ENCODE assay signal across 8 cellular contexts in genomic region chr4:176319237-176319703, GRCh38. TPM values are rescaled to one million over a fixed set of nuclear protein-coding genes. Genes with fewer than 3 reads are reported as not detected.
A peak's percentile ranks its signal among the peaks of the same experiment; 100 is the strongest.
DNase-seq lines count a peak whose midpoint lies in the region; ATAC-seq and TF ChIP-seq lines count a peak whose summit lies in the region.
"Had no signal": no experiment of that assay in that cellular context is flagged by ENCODE, and none has a peak within 500 bp of the region (broad histone marks: within the 10 kb centered on the region; RNA-seq: fewer than 3 reads in every experiment).

No MANE protein-coding gene starts in this region.

- H3K4me2 ChIP-seq in IMR-90 (ENCODE audit: low read depth, low read length) = peak overlapping the region; percentile 88

- peak overlapping the region; percentile 77 for H3K27ac ChIP-seq in IMR-90 (ENCODE audit: insufficient read depth, low read length)
- peak overlapping the region; percentile 19 for H3K27ac ChIP-seq in iPS-18a (ENCODE audit: low read length)
- peak overlapping the region; percentile 87 to 99 (median 97) for H3K27ac ChIP-seq in stomach

- TF ChIP-seq POLR2A in IMR-90 (IDR thresholded peaks at IDR 0.05; ENCODE audit: low read depth, low read length) (no peak), stomach (IDR thresholded peaks at IDR 0.05) (no peak)

- H2AK9ac ChIP-seq in IMR-90 (replicated peaks; ENCODE audit: low read depth, low read length, poor library complexity) = peak overlapping the region; percentile 71

- peaks cover 27% of the 10 kb centered on the region for H3K4me1 Mint-ChIP-seq in activated T-helper 2 cell treated with anti-CD3 and anti-CD28 coated beads, Interferon-gamma antibody, Interleukin-2, Interleukin-4, amounts not matched to agents 10 μg/mL and 5 μg/mL and 100 μg/mL, durations not matched to agents 14 hours and 24 hours and 36 hours (ENCODE audit: low read depth)

- CTCF ChIA-PET in IMR-90 (lab: Yijun Ruan, JAX) = interaction anchor here (0.7 kb wide), 1 partner anchor 221 kb away, joined by 3 read pairs; no protein-coding TSS in a partner anchor

- H4K91ac ChIP-seq in IMR-90 (ENCODE audit: insufficient read depth, low read depth, low read length) = peak overlapping the region; percentile 74

- peak overlapping the region; percentile 87 for H3K4me3 Mint-ChIP-seq in activated T-helper 2 cell treated with anti-CD3 and anti-CD28 coated beads, Interferon-gamma antibody, Interleukin-2, Interleukin-4, amounts not matched to agents 10 μg/mL and 5 μg/mL and 100 μg/mL, durations not matched to agents 14 hours and 24 hours and 36 hours (ENCODE audit: low read depth)

- peak overlapping the region; percentile 18; the same call in 1 of the 3 replicates for H2BK15ac ChIP-seq in IMR-90 (ENCODE audit: low read depth, low read length)

- DNase-seq in IMR-90 (no peak), stomach (no peak), foreskin melanocyte (no peak), T1000 (lab: John Stamatoyannopoulos, UW) (no peak), glomerular visceral epithelial cell (ENCODE audit: extremely low spot score) (no peak)
- no peak for DNase-seq in activated T-helper 2 cell treated with anti-CD3 and anti-CD28 coated beads, Interferon-gamma antibody, Interleukin-2, Interleukin-4, amounts not matched to agents 10 μg/mL and 5 μg/mL and 100 μg/mL, durations not matched to agents 14 hours and 24 hours and 36 hours (ENCODE audit: low spot score)

- peak overlapping the region; percentile 91 for H3K27ac Mint-ChIP-seq in activated T-helper 2 cell treated with anti-CD3 and anti-CD28 coated beads, Interferon-gamma antibody, Interleukin-2, Interleukin-4, amounts not matched to agents 10 μg/mL and 5 μg/mL and 100 μg/mL, durations not matched to agents 14 hours and 24 hours and 36 hours

- H4K5ac ChIP-seq in IMR-90 (ENCODE audit: low read depth, low read length) = peak overlapping the region; percentile 8; the same call in 1 of the 2 replicates

- 0% methylated on average over 1 of the region's 11 CpGs; no CpG with 5 or more reads in 1 of the 2 experiments for WGBS in IMR-90 (ENCODE audit: extremely low coverage in 2 of 2, insufficient read length in 1 of 2), 2 experiments
- WGBS in stomach, 5 donors = 0 to 1% (median 0%) methylated on average over 11 of the region's 11 CpGs

- peaks cover 6% of the 10 kb centered on the region; the same call in 1 of the 2 replicates for H4K20me1 ChIP-seq in IMR-90 (ENCODE audit: insufficient read depth, low read length)

- H3K56ac ChIP-seq in IMR-90 (ENCODE audit: extremely low read depth, insufficient read depth, low read length) = peak overlapping the region; percentile 71; the same call in 1 of the 2 replicates

- H3K79me1 ChIP-seq in IMR-90 (ENCODE audit: low read depth in 1 of 2, low read length in 2 of 2) = peaks cover 0 to 11% of the 10 kb centered on the region in 2 experiments; a peak in 1 of 4 replicates

- in situ Hi-C loops in IMR-90 (cut with MboI; ENCODE audit: low sequenced_read_pairs) = no loop called here

- peak; percentile 3 for ATAC-seq in IMR-90 (ENCODE audit: low read depth)

- intact Hi-C loops in IMR-90 (cut with micrococcal nuclease) (loop anchor here (2.0 kb wide), 1 partner anchor 124 kb away; the partner anchor contains the start of gene SPATA4), stomach (cut with DNase I; ENCODE audit: low total_unique reads) (no loop called here)
- intact Hi-C loops in activated T-helper 2 cell treated with anti-CD3 and anti-CD28 coated beads, Interferon-gamma antibody, Interleukin-2, Interleukin-4, amounts not matched to agents 10 μg/mL and 5 μg/mL and 100 μg/mL, durations not matched to agents 14 hours and 24 hours and 36 hours (cut with micrococcal nuclease) = no loop called here

- H3K18ac ChIP-seq in IMR-90 (ENCODE audit: low read depth, low read length) = 0 out of 2 replicates have a peak overlapping the region, but pooled peaks have one; percentile 12

- H3K9ac ChIP-seq in IMR-90 (ENCODE audit: low read depth, low read length) = peak overlapping the region; percentile 90
- H3K9ac ChIP-seq in iPS-18a (ENCODE audit: low read length) = peak overlapping the region; percentile 73

- no peak for TF ChIP-seq RAD21 in IMR-90 (IDR thresholded peaks at IDR 0.05; ENCODE audit: low read length)

- no peaks in the 10 kb centered on the region for H3K9me3 Mint-ChIP-seq in activated T-helper 2 cell treated with anti-CD3 and anti-CD28 coated beads, Interferon-gamma antibody, Interleukin-2, Interleukin-4, amounts not matched to agents 10 μg/mL and 5 μg/mL and 100 μg/mL, durations not matched to agents 14 hours and 24 hours and 36 hours

- no peaks in the 10 kb centered on the region for H3K4me1 ChIP-seq in IMR-90 (ENCODE audit: control insufficient read depth, insufficient read depth, low read length)
- peaks cover 14% of the 10 kb centered on the region for H3K4me1 ChIP-seq in iPS-18a (ENCODE audit: control insufficient read depth, low read depth, low read length)
- peaks cover 8 to 46% (median 26%) of the 10 kb centered on the region in 4 donors for H3K4me1 ChIP-seq in stomach

- dilution Hi-C loops in IMR-90 (cut with HindIII; ENCODE audit: low sequenced_read_pairs, unreplicated experiment) = no loop called here

- peak overlapping the region; percentile 85 for H3K4ac ChIP-seq in IMR-90 (ENCODE audit: low read depth, low read length)

- H3K23ac ChIP-seq in IMR-90 (ENCODE audit: low read depth, low read length) = peak overlapping the region; percentile 82

- no peaks in the 10 kb centered on the region for H3K36me3 ChIP-seq in IMR-90 (ENCODE audit: control insufficient read depth, insufficient read depth, low read length)
- no peaks in the 10 kb centered on the region for H3K36me3 ChIP-seq in iPS-18a (ENCODE audit: control insufficient read depth, low read depth, low read length)
- no peaks in the 10 kb centered on the region for H3K36me3 ChIP-seq in stomach

- peaks cover 5% of the 10 kb centered on the region for H3K27me3 Mint-ChIP-seq in activated T-helper 2 cell treated with anti-CD3 and anti-CD28 coated beads, Interferon-gamma antibody, Interleukin-2, Interleukin-4, amounts not matched to agents 10 μg/mL and 5 μg/mL and 100 μg/mL, durations not matched to agents 14 hours and 24 hours and 36 hours (ENCODE audit: low read depth)

- H2BK20ac ChIP-seq in IMR-90 (ENCODE audit: low read depth, low read length) = peak overlapping the region; percentile 21; the same call in 1 of the 2 replicates

- POLR2A ChIA-PET in IMR-90 (lab: Charles Lee; ENCODE audit: unreplicated experiment) = interaction anchor here (0.6 kb wide), 1 partner anchor 88 kb away, joined by 4 read pairs; no protein-coding TSS in a partner anchor

- peak overlapping the region; percentile 96 for H3K4me3 ChIP-seq in IMR-90 (ENCODE audit: insufficient read depth, low read depth, low read length)
- peak overlapping the region; percentile 69 for H3K4me3 ChIP-seq in iPS-18a (ENCODE audit: low read length)
- peak overlapping the region; percentile 64 to 98 (median 86) for H3K4me3 ChIP-seq in stomach

- H3K9me3 ChIP-seq in IMR-90 (ENCODE audit: control insufficient read depth, insufficient read depth, low read length) (no peaks in the 10 kb centered on the region), iPS-18a (ENCODE audit: control insufficient read depth, low read depth, low read length) (no peaks in the 10 kb centered on the region), stomach (no peaks in the 10 kb centered on the region)

- H3K27me3 ChIP-seq in IMR-90 (ENCODE audit: control insufficient read depth, insufficient read depth, low read length) (no peaks in the 10 kb centered on the region), iPS-18a (ENCODE audit: control insufficient read depth, insufficient read depth, low read length) (no peaks in the 10 kb centered on the region), stomach (no peaks in the 10 kb centered on the region)

- H3K36me3 Mint-ChIP-seq in activated T-helper 2 cell treated with anti-CD3 and anti-CD28 coated beads, Interferon-gamma antibody, Interleukin-2, Interleukin-4, amounts not matched to agents 10 μg/mL and 5 μg/mL and 100 μg/mL, durations not matched to agents 14 hours and 24 hours and 36 hours (ENCODE audit: low read depth) = peaks cover 29% of the 10 kb centered on the region

- TF ChIP-seq CTCF in IMR-90 (conservative IDR thresholded peaks at IDR 0.05; ENCODE audit: low read depth, low read length) (no peak), stomach (IDR thresholded peaks at IDR 0.05) (peak in 1 of 7 experiments; percentile 10)

- no peak overlapping the region for H2AK5ac ChIP-seq in IMR-90 (ENCODE audit: low read depth, low read length)

- peak overlapping the region; percentile 44 to 76; a peak in 3 of 4 replicates for H4K8ac ChIP-seq in IMR-90 (ENCODE audit: low read depth in 2 of 2, low read length in 2 of 2)

- peak overlapping the region; percentile 79 for H2BK120ac ChIP-seq in IMR-90 (ENCODE audit: low read depth, low read length)

- H3K14ac ChIP-seq in IMR-90 (replicated peaks; ENCODE audit: low read depth, low read length) = peak overlapping the region; percentile 84

- TSS peak; percentile 91 for BruUV-seq in IMR-90 (replicated peaks; lab: Mats Ljungman, UMichigan)

- H2BK5ac ChIP-seq in IMR-90 (ENCODE audit: low read depth, low read length, poor library complexity, severe bottlenecking) = peak overlapping the region; percentile 67

- H2AFZ ChIP-seq in IMR-90 (replicated peaks; ENCODE audit: low read length, poor library complexity) = peak overlapping the region; percentile 97

- no peaks in the 10 kb centered on the region for H3K9me1 ChIP-seq in IMR-90 (ENCODE audit: insufficient read depth, low read length)

- TF ChIP-seq EP300 in stomach (IDR thresholded peaks at IDR 0.05) = no peak

TF ChIP-seq in IMR-90, 13 proteins besides CTCF, POLR2A, EP300 and RAD21:
- TF ChIP-seq BHLHE40 (IDR thresholded peaks at IDR 0.05; ENCODE audit: low read depth, low read length) = peak; percentile 6; the same call in 1 of the 2 replicates
- no peak for TF ChIP-seq CEBPB (IDR thresholded peaks at IDR 0.05; ENCODE audit: low read depth, low read length)

RNA-seq across cellular contexts. Expression of gene SPCS3, which starts 0.5 kb away (rescaled TPM):
- total RNA-seq in IMR-90 (2012; rRNA removed) (77.4 and 131 TPM in 2 replicates), stomach (100 to 1,000 TPM in 1 of 5 donors, 10 to 100 TPM in 4; 32.1 to 224 (median 47.8) TPM)
- polyA plus RNA-seq in IMR-90 (2012; rRNA removed) (32.8 and 41.6 TPM in 2 replicates), stomach (10 to 100 TPM; 18.8 to 23.0 (median 20.5) TPM)
- 24.2 and 40.4 TPM in 2 replicates for polyA plus RNA-seq in IMR-90 (2012; cell fraction: cytosol; rRNA removed)
- polyA plus RNA-seq in IMR-90 (2012; cell fraction: nucleus; rRNA removed; ENCODE audit: low replicate concordance) = 26.7 and 37.4 TPM in 2 replicates
- total RNA-seq in activated T-helper 2 cell treated with anti-CD3 and anti-CD28 coated beads, Interferon-gamma antibody, Interleukin-2, Interleukin-4, amounts not matched to agents 10 μg/mL and 5 μg/mL and 100 μg/mL, durations not matched to agents 14 hours and 24 hours and 36 hours = 197 and 208 TPM in 2 replicates

RNA-seq across cellular contexts. Expression of gene ASB5, which starts 50.2 kb away (rescaled TPM):
- 0.18 and 0.56 TPM in 2 replicates for total RNA-seq in IMR-90 (2012; rRNA removed)
- polyA plus RNA-seq in IMR-90 (2012; rRNA removed) = 0.21 and 0.32 TPM in 2 replicates
- 0.08 and 0.11 TPM in 2 replicates for polyA plus RNA-seq in IMR-90 (2012; cell fraction: cytosol; rRNA removed)
- 0.04 and 0.38 TPM in 2 replicates for polyA plus RNA-seq in IMR-90 (2012; cell fraction: nucleus; rRNA removed; ENCODE audit: low replicate concordance)
- not detected in 2 replicates for total RNA-seq in activated T-helper 2 cell treated with anti-CD3 and anti-CD28 coated beads, Interferon-gamma antibody, Interleukin-2, Interleukin-4, amounts not matched to agents 10 μg/mL and 5 μg/mL and 100 μg/mL, durations not matched to agents 14 hours and 24 hours and 36 hours
- total RNA-seq in stomach = 10 to 100 TPM in 2 of 5 donors, 1 to 10 TPM in 2, not detected in 1; 1.8 to 19.6 (median 6.2) TPM
- polyA plus RNA-seq in stomach = 1 to 10 TPM in 2 of 3 donors, not detected in 1; 2.0 to 2.2 TPM
- total RNA-seq: subcutaneous adipose tissue had no signal

Comparison
In these comparisons a context has a peak if more than half of its experiments do, and no peak if none do; other contexts are left out.
1. H3K27ac ChIP-seq: peak in every context shown above with its lines; median percentile 97 in stomach; 77 in IMR-90; 19 in iPS-18a.